9 cellular contexts compared by ENCODE assay signal in the genomic region with DNA sequence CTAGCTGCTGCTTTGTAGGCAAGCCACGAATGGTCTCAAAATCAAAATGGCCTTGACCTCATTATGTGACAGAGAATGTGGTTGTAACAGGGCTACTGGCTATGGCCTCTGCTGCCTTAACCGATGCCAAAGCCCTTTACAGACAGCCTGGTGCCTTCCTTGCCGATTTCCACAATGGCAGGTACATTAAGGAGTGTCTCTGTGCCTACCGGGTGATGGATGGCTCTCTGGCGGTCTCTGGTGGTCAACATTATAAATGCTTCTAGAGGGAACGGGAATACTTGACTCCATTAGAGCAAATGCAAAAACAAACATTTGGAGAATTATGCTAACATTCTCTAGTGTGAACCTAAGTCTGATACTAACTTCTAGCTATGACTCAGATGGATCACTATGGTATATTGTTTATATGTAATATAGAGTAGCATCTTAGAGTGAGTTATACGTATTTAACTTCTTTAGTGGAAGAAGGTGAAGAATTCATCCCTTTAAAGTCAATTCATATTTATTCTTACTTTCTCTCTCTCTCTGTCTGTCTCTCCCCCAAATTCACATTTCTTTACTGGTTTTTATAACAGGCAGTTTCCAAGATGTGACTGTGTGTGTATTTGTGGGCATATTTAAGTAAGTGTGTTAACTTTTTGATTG. TPM values are rescaled to one million over a fixed set of nuclear protein-coding genes. Genes with fewer than 3 reads are reported as not detected.
DNase-seq lines count a peak whose midpoint lies in the region; ATAC-seq, FAIRE-seq and TF ChIP-seq lines count a peak whose summit lies in the region.
"Had no signal": no experiment of that assay in that cellular context is flagged by ENCODE, and none has a peak within 500 bp of the region (broad histone marks: within the 10 kb centered on the region; RNA-seq: fewer than 3 reads in every experiment).

No MANE protein-coding gene starts in this region.

- H3K9me3 ChIP-seq in neuron (ENCODE audit: low read length) (no peaks in the 10 kb centered on the region), stomach (no peaks in the 10 kb centered on the region)

- no peaks in the 10 kb centered on the region for H3K9me3 Mint-ChIP-seq in activated T-cell treated with anti-CD3 and anti-CD28 coated beads, Interleukin-2, amount 50 U/mL, for 24 hours

- TF ChIP-seq EP300 in stomach (IDR thresholded peaks at IDR 0.05) = no peak

- FAIRE-seq in D721Med (lab: Jason Lieb, UNC) = peak; percentile 41

- H3K36me3 ChIP-seq in neuron (ENCODE audit: insufficient read depth, low read length) = no peaks in the 10 kb centered on the region
- H3K36me3 ChIP-seq in stomach = no peaks in the 10 kb centered on the region

- peak; percentile 27 for DNase-seq in D721Med (ENCODE audit: insufficient read length, low spot score)
- DNase-seq in HT1080 (ENCODE audit: low read depth) = peak; percentile 55
- peak; percentile 83 for DNase-seq in OCI-M1 (lab: John Stamatoyannopoulos, UW)
- peak; percentile 60 for DNase-seq in activated T-cell treated with anti-CD3 and anti-CD28 coated beads, Interleukin-2, amount 50 U/mL, for 24 hours
- peak; percentile 63 for DNase-seq in fibroblast of mammary gland (ENCODE audit: low read depth)
- DNase-seq in stomach = peak; percentile 56

- no peak for TF ChIP-seq POLR2A in stomach (IDR thresholded peaks at IDR 0.05)

- intact Hi-C loops in stomach (cut with DNase I; ENCODE audit: low total_unique reads) = no loop called here

- H3K4me3 ChIP-seq in fibroblast of mammary gland (ENCODE audit: control insufficient read depth, low read depth, low read length) = no peak overlapping the region
- no peak overlapping the region for H3K4me3 ChIP-seq in neuron (ENCODE audit: low read length)
- no peak overlapping the region for H3K4me3 ChIP-seq in stomach

- H3K4me3 Mint-ChIP-seq in activated T-cell treated with anti-CD3 and anti-CD28 coated beads, Interleukin-2, amount 50 U/mL, for 24 hours = no peak overlapping the region

- H3K27ac Mint-ChIP-seq in activated T-cell treated with anti-CD3 and anti-CD28 coated beads, Interleukin-2, amount 50 U/mL, for 24 hours = no peak overlapping the region

- TF ChIP-seq CTCF in D721Med (IDR thresholded peaks at IDR 0.05; ENCODE audit: insufficient read depth, missing control alignments) (peak; percentile 89), fibroblast of mammary gland (conservative IDR thresholded peaks at IDR 0.05; ENCODE audit: control insufficient read depth, insufficient read depth, low read depth, low read length) (peak; percentile 91), stomach (IDR thresholded peaks at IDR 0.05) (peak in 5 of 7 experiments; percentile 62 to 83 (median 75))

- H3K36me3 Mint-ChIP-seq in activated T-cell treated with anti-CD3 and anti-CD28 coated beads, Interleukin-2, amount 50 U/mL, for 24 hours (ENCODE audit: low read depth) = no peaks in the 10 kb centered on the region

- peak overlapping the region; percentile 22 for H2AFZ ChIP-seq in neuron (ENCODE audit: low read depth, low read length)

- peak; percentile 89 for ATAC-seq in GM21367 (IDR thresholded peaks at IDR 0.05; ENCODE audit: unreplicated experiment)

- H3K4me1 ChIP-seq in neuron (ENCODE audit: insufficient read depth, low read length) (no peaks in the 10 kb centered on the region), stomach (no peaks in the 10 kb centered on the region)

- no peaks in the 10 kb centered on the region for H3K27me3 Mint-ChIP-seq in activated T-cell treated with anti-CD3 and anti-CD28 coated beads, Interleukin-2, amount 50 U/mL, for 24 hours

- peaks cover 3% of the 10 kb centered on the region for H3K4me1 Mint-ChIP-seq in activated T-cell treated with anti-CD3 and anti-CD28 coated beads, Interleukin-2, amount 50 U/mL, for 24 hours (ENCODE audit: low read depth)

- no peak overlapping the region for H3K27ac ChIP-seq in stomach
- H3K27ac ChIP-seq: epithelial cell of prostate had no signal

- H3K27me3 ChIP-seq in neuron (ENCODE audit: insufficient read depth, low read length) = no peaks in the 10 kb centered on the region
- no peaks in the 10 kb centered on the region for H3K27me3 ChIP-seq in stomach

- WGBS in stomach, 5 donors = 15 to 25% (median 21%) methylated on average over 7 of the region's 7 CpGs

RNA-seq across cellular contexts. Expression of gene RPS23, which starts 52.5 kb away (rescaled TPM):
- 2,437 and 3,021 TPM in 2 replicates for total RNA-seq in HT1080 (2014; rRNA removed; shearing (Covaris generic))
- 5,465 and 6,080 TPM in 2 replicates for polyA plus RNA-seq in HT1080 (2015; cell fraction: cytosol; rRNA removed)
- 1,449 and 1,602 TPM in 2 replicates for polyA plus RNA-seq in HT1080 (2015; cell fraction: nucleus; rRNA removed)
- 1,000 to 10,000 TPM in 4 of 5 donors, 100 to 1,000 TPM in 1; 947 to 4,706 (median 1,648) TPM for total RNA-seq in stomach
- polyA plus RNA-seq in stomach = 1,000 to 10,000 TPM; 2,847 to 4,172 (median 2,895) TPM

Comparison
In these comparisons a context has a peak if more than half of its experiments do, and no peak if none do; other contexts are left out.
1. DNase-seq: peak in every context shown above with its lines; median percentile 83 in OCI-M1; 63 in fibroblast of mammary gland; 60 in activated T-cell treated with anti-CD3 and anti-CD28 coated beads, Interleukin-2, amount 50 U/mL, for 24 hours; 56 in stomach; 55 in HT1080; 27 in D721Med.